In the genomic region with DNA sequence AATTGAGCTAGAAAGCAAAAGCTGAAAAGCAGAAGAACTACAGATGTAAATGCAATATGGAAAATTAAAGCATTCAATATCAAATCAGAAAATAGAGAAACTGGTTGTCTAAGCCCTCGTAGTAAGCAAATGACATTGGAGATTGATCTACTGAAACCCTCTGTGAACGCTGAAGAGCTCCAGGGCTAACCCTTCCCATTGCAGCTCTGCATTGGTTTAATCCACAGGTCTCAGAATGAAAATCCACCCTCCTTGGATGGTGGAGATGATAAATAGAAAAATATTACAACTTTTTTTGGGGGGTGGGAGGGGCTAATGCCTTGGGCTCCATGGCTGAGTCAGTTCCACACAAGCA, we compare ENCODE assay signal across 1 cellular context.
TF ChIP-seq lines count a peak whose summit lies in the region.

No MANE protein-coding gene starts in this region.

TF ChIP-seq in H1, 55 proteins besides CTCF, POLR2A, EP300 and RAD21:
- TF ChIP-seq TAF7 (optimal IDR thresholded peaks at IDR 0.05; ENCODE audit: borderline replicate concordance, low read depth, low read length) (no peak), BRCA1 (IDR thresholded peaks at IDR 0.05; ENCODE audit: low read depth, low read length) (no peak), HDAC6 (IDR thresholded peaks at IDR 0.05; ENCODE audit: low read depth, low read length) (no peak), POLR2AphosphoS5 (IDR thresholded peaks at IDR 0.05; ENCODE audit: low read depth, low read length) (no peak), KDM1A (IDR thresholded peaks at IDR 0.05; ENCODE audit: borderline replicate concordance, low read length) (no peak), SAP30 (IDR thresholded peaks at IDR 0.05; ENCODE audit: insufficient read depth, insufficient replicate concordance, low read length) (no peak), TAF1 (IDR thresholded peaks at IDR 0.05; ENCODE audit: low read depth, low read length) (no peak), SUZ12 (IDR thresholded peaks at IDR 0.05; ENCODE audit: low read length) (no peak), PHF8 (conservative IDR thresholded peaks at IDR 0.05; ENCODE audit: low read depth, low read length) (no peak), SP1 (IDR thresholded peaks at IDR 0.05; ENCODE audit: low read depth, low read length) (no peak), HDAC2 (IDR thresholded peaks at IDR 0.05; ENCODE audit: borderline replicate concordance in 1 of 2, low read depth in 2 of 2, low read length in 2 of 2) (no peak), RFX5 (IDR thresholded peaks at IDR 0.05; ENCODE audit: borderline replicate concordance, low read depth, low read length) (no peak), MAFK (IDR thresholded peaks at IDR 0.05; ENCODE audit: low read depth, low read length) (no peak), TBP (IDR thresholded peaks at IDR 0.05; ENCODE audit: low read depth, low read length) (no peak)
- TF ChIP-seq, protein P1, sequence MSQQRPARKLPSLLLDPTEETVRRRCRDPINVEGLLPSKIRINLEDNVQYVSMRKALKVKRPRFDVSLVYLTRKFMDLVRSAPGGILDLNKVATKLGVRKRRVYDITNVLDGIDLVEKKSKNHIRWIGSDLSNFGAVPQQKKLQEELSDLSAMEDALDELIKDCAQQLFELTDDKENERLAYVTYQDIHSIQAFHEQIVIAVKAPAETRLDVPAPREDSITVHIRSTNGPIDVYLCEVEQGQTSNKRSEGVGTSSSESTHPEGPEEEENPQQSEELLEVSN (IDR thresholded peaks at IDR 0.05), result no peak
